1 cellular context compared by ENCODE assay signal in the genomic region with DNA sequence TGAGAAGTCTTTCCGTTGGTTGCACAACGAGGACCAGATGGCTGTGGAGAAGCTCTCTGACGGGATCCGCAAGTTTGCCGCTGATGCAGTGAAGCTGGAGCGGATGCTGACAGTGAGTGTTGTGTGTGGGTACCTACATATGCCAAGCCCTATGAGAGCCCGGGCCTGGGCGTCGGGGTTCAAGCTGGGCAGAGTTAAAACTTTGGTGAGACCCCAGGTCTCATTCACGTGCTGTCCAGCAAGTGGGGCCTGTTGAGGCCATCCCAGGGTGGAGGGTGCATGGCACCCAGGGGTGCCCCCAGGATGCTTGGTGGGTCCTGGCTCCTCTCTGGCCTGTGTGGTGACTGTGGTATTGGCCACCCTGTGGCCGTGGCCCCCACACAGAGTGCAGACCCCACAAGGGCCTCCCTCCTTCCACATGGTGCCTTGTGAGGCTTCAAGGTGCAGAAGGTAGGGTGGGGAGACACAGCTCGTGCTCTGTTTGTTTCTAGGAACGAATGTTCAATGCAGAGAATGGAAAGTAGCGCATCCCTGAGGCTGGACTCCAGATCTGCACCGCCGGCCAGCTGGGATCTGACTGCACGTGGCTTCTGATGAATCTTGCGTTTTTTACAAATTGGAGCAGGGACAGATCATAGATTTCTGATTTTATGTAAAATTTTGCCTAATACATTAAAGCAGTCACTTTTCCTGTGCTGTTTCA.
A peak's percentile ranks its signal among the peaks of the same experiment; 100 is the strongest.
TF ChIP-seq lines count a peak whose summit lies in the region.

No MANE protein-coding gene starts in this region.

TF ChIP-seq in HepG2, 621 proteins besides CTCF, POLR2A, EP300 and RAD21:
- TF ChIP-seq RBM22 (optimal IDR thresholded peaks at IDR 0.05; ENCODE audit: low read length): peak; percentile 4
- TF ChIP-seq, protein P1, sequence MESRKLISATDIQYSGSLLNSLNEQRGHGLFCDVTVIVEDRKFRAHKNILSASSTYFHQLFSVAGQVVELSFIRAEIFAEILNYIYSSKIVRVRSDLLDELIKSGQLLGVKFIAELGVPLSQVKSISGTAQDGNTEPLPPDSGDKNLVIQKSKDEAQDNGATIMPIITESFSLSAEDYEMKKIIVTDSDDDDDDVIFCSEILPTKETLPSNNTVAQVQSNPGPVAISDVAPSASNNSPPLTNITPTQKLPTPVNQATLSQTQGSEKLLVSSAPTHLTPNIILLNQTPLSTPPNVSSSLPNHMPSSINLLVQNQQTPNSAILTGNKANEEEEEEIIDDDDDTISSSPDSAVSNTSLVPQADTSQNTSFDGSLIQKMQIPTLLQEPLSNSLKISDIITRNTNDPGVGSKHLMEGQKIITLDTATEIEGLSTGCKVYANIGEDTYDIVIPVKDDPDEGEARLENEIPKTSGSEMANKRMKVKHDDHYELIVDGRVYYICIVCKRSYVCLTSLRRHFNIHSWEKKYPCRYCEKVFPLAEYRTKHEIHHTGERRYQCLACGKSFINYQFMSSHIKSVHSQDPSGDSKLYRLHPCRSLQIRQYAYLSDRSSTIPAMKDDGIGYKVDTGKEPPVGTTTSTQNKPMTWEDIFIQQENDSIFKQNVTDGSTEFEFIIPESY (CRISPR knock-in tag; IDR thresholded peaks at IDR 0.05): peak; percentile 33; the same call in 1 of the 2 replicates
- TF ChIP-seq YY1 (IDR thresholded peaks at IDR 0.05; ENCODE audit: insufficient read depth, insufficient replicate concordance, low read depth, low read length): peak; percentile 8
- TF ChIP-seq FOXK2 (IDR thresholded peaks at IDR 0.05): no peak
- TF ChIP-seq AGO2 (optimal IDR thresholded peaks at IDR 0.05; ENCODE audit: low read depth, low read length): peak; percentile 33
- TF ChIP-seq ZNF317 (CRISPR knock-in tag; IDR thresholded peaks at IDR 0.05): no peak
- no peak for TF ChIP-seq KDM4B (CRISPR knock-in tag; IDR thresholded peaks at IDR 0.05)
- TF ChIP-seq HNRNPL (IDR thresholded peaks at IDR 0.05; ENCODE audit: low read depth, low read length): 0 out of 2 replicates have a peak, but pooled peaks have one; percentile 8
- no peak for TF ChIP-seq ZFP41 (CRISPR knock-in tag; IDR thresholded peaks at IDR 0.05; ENCODE audit: borderline replicate concordance)
- no peak for TF ChIP-seq RAD51 (IDR thresholded peaks at IDR 0.05; ENCODE audit: borderline replicate concordance)
- TF ChIP-seq, protein P2, sequence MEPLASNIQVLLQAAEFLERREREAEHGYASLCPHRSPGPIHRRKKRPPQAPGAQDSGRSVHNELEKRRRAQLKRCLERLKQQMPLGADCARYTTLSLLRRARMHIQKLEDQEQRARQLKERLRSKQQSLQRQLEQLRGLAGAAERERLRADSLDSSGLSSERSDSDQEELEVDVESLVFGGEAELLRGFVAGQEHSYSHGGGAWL (CRISPR knock-in tag; IDR thresholded peaks at IDR 0.05): no peak
- TF ChIP-seq KLF16 (CRISPR knock-in tag; IDR thresholded peaks at IDR 0.05): no peak
- TF ChIP-seq TP53 (CRISPR knock-in tag; conservative IDR thresholded peaks at IDR 0.05): no peak
